ENCODE assay signal across 15 cellular contexts in the genomic region with DNA sequence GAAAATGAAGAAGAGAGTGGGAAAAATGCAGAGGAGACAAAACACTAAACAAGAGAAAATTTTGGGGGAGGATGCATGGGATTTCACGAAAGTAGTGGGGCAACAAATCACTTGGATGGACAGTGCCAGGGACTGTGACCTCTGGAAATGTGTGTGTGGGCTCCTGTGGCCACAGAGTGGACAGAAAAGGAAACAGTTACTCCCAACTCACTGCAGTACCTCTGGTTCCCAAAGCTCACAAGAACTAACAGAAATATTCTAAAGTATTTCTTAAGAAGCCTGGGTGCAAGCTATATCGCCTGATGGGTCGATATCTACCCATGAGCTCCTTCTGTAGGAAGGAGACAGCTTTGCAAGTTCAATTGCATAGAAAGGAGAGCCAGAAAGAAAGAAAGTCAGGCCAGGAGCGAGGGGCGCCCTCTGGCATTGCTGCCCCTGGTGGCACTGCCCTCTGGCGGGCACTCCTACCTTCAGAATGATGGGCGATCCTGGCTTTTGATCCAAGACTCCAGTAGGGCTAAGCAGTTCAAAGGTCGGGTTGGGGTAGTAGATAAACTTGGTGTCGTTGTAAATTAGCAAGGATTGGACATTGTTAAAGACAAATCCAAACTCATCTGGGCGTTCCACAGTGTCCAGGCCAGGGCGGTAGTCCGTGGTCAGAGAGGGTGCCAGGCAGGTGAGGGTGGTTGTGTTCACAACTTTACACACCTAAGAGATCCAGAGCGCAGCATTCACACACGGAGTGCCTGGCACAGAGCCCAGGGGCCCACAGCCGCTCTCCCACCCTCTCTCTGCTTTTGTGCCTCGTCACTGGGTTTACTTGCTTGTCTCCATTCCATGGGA.
DNase-seq lines count a peak whose midpoint lies in the region; ATAC-seq and TF ChIP-seq lines count a peak whose summit lies in the region.
"Had no signal": no experiment of that assay in that cellular context is flagged by ENCODE, and none has a peak within 500 bp of the region (broad histone marks: within the 10 kb centered on the region; RNA-seq: fewer than 3 reads in every experiment).

No MANE protein-coding gene starts in this region.

- H2AFZ ChIP-seq in OCI-LY1 (ENCODE audit: low read length), result no peak overlapping the region

- H3K27me3 Mint-ChIP-seq in endodermal cell (ENCODE audit: insufficient read depth), result no peaks in the 10 kb centered on the region

- H3K4me2 ChIP-seq in OCI-LY1 (ENCODE audit: low read length), result no peak overlapping the region

- H3K9me3 ChIP-seq in OCI-LY1 (ENCODE audit: low read length), result no peaks in the 10 kb centered on the region
- H3K9me3 ChIP-seq in endodermal cell (ENCODE audit: control insufficient read depth, low read length), result no peaks in the 10 kb centered on the region
- no peaks in the 10 kb centered on the region for H3K9me3 ChIP-seq in thoracic aorta

- no peak overlapping the region for H3K4me3 Mint-ChIP-seq in endodermal cell
- H3K4me3 Mint-ChIP-seq: CD4-positive, alpha-beta T cell had no signal

- H3K36me3 Mint-ChIP-seq in endodermal cell (ENCODE audit: low read depth), result peaks cover 71% of the 10 kb centered on the region

- no peaks in the 10 kb centered on the region for H3K9me3 Mint-ChIP-seq in endodermal cell
- H3K9me3 Mint-ChIP-seq: CD4-positive, alpha-beta T cell had no signal

- peaks cover 26% of the 10 kb centered on the region for H3K4me1 Mint-ChIP-seq in endodermal cell

- no peaks in the 10 kb centered on the region for H4K20me1 ChIP-seq in OCI-LY1 (ENCODE audit: insufficient read depth, low read length)

- TF ChIP-seq CTCF in GM12872 (IDR thresholded peaks at IDR 0.05; ENCODE audit: insufficient read depth, low read depth, low read length) (peak; percentile 23; the same call in 1 of the 3 replicates), OCI-LY1 (IDR thresholded peaks at IDR 0.05; ENCODE audit: low read length) (peak; percentile 29; the same call in 1 of the 2 replicates), endodermal cell (conservative IDR thresholded peaks at IDR 0.05) (peak; percentile 30), thoracic aorta (IDR thresholded peaks at IDR 0.05) (no peak)

- CTCF ChIA-PET in HEK293T (lab: Yijun Ruan, JAX), result no interaction called here

- POLR2A ChIA-PET in HEK293T (lab: Yijun Ruan, JAX), result no interaction called here

- DNase-seq in endodermal cell (no peak), thoracic aorta (ENCODE audit: low spot score) (no peak), HEK293T (ENCODE audit: extremely low spot score) (no peak), NCI-H2029 treated with DMSO at 0.1 percent for 48 hours (lab: John Stamatoyannopoulos, UW) (no peak), DMS79 treated with DMSO at 0.1 percent for 48 hours (lab: John Stamatoyannopoulos, UW) (no peak)
- DNase-seq: activated CD4-positive, alpha-beta T cell treated with anti-CD3 and anti-CD28 coated beads, Interleukin-2, amount 50 U/mL, for 48 hours; CD4-positive, alpha-beta T cell; effector memory CD4-positive, alpha-beta T cell; GF-D8; retina; stimulated activated CD4-positive, alpha-beta T cell treated with anti-CD3 and anti-CD28 coated beads, Interleukin-2, amount 100 ng/mL, for 48 hours; T1000 had no signal

- H3K9me2 ChIP-seq in OCI-LY1 (ENCODE audit: low read depth, low read length), result no peaks in the 10 kb centered on the region

- no peaks in the 10 kb centered on the region for H3K79me2 ChIP-seq in OCI-LY1 (ENCODE audit: insufficient read depth, low read length)

- H3K27me3 ChIP-seq in OCI-LY1 (ENCODE audit: insufficient read depth, low read length) (no peaks in the 10 kb centered on the region), endodermal cell (ENCODE audit: control insufficient read depth, insufficient read depth, low read length, poor library complexity, severe bottlenecking) (no peaks in the 10 kb centered on the region), thoracic aorta (replicated peaks; ENCODE audit: insufficient read depth) (no peaks in the 10 kb centered on the region)

- no peak overlapping the region for H3K9ac ChIP-seq in OCI-LY1 (ENCODE audit: low read length)
- no peak overlapping the region for H3K9ac ChIP-seq in endodermal cell (ENCODE audit: extremely low read depth, low read length, poor library complexity, severe bottlenecking)

- H3K36me3 ChIP-seq in OCI-LY1 (ENCODE audit: insufficient read depth, low read length), result no peaks in the 10 kb centered on the region
- H3K36me3 ChIP-seq in endodermal cell (ENCODE audit: control insufficient read depth, insufficient read depth, low read length), result peaks cover 97% of the 10 kb centered on the region
- H3K36me3 ChIP-seq in thoracic aorta, result peaks cover 40% of the 10 kb centered on the region

- H3K27ac ChIP-seq in OCI-LY1 (ENCODE audit: low read depth, low read length, poor library complexity, severe bottlenecking), result no peak overlapping the region
- H3K27ac ChIP-seq in endodermal cell (ENCODE audit: low read depth, low read length), result no peak overlapping the region
- peak overlapping the region; percentile 62 to 76 for H3K27ac ChIP-seq in thoracic aorta
- H3K27ac ChIP-seq: RWPE1 had no signal

- H3K27ac Mint-ChIP-seq in endodermal cell, result no peak overlapping the region
- H3K27ac Mint-ChIP-seq: CD4-positive, alpha-beta T cell had no signal

- WGBS in endodermal cell (ENCODE audit: insufficient coverage in 1 of 2, insufficient read length in 1 of 2), 2 experiments, result 94 to 96% methylated on average over 9 to 16 of the region's 16 CpGs

- no peaks in the 10 kb centered on the region for H3K4me1 ChIP-seq in OCI-LY1 (ENCODE audit: insufficient read depth, low read length, severe bottlenecking)
- peaks cover 26% of the 10 kb centered on the region for H3K4me1 ChIP-seq in endodermal cell (ENCODE audit: control insufficient read depth, insufficient read depth, low read length)
- peaks cover 23 to 52% of the 10 kb centered on the region in 2 donors for H3K4me1 ChIP-seq in thoracic aorta (ENCODE audit: control insufficient read depth in 1 of 2, low read depth in 2 of 2)

- H3K4me3 ChIP-seq in OCI-LY1 (ENCODE audit: low read depth, low read length, poor library complexity, severe bottlenecking) (no peak overlapping the region), endodermal cell (ENCODE audit: low read length) (no peak overlapping the region), thoracic aorta (no peak overlapping the region)

- H3F3A ChIP-seq in OCI-LY1 (ENCODE audit: insufficient read depth, low read length), result no peaks in the 10 kb centered on the region

- no peak for ATAC-seq in thoracic aorta (ENCODE audit: insufficient number of reproducible peaks, low FRiP score, low read depth)

TF ChIP-seq in HEK293T, 16 proteins besides CTCF, POLR2A, EP300 and RAD21:
- TF ChIP-seq FOXA1 (IDR thresholded peaks at IDR 0.05) (no peak), L3MBTL2 (conservative IDR thresholded peaks at IDR 0.05) (no peak), SP1 (IDR thresholded peaks at IDR 0.05) (no peak), SUZ12 (IDR thresholded peaks at IDR 0.05) (no peak), ARNT (IDR thresholded peaks at IDR 0.05) (no peak), LEF1 (IDR thresholded peaks at IDR 0.05; ENCODE audit: borderline replicate concordance) (no peak), CTBP1 (IDR thresholded peaks at IDR 0.05; ENCODE audit: borderline replicate concordance) (no peak), HDGF (IDR thresholded peaks at IDR 0.05; ENCODE audit: borderline replicate concordance) (no peak), TARDBP (IDR thresholded peaks at IDR 0.05) (no peak), PKNOX1 (IDR thresholded peaks at IDR 0.05) (no peak), FOXM1 (IDR thresholded peaks at IDR 0.05; ENCODE audit: borderline replicate concordance) (no peak), FOXK2 (IDR thresholded peaks at IDR 0.05) (no peak), ELF4 (IDR thresholded peaks at IDR 0.05) (no peak), BHLHE40 (IDR thresholded peaks at IDR 0.05; ENCODE audit: borderline replicate concordance) (no peak), NFRKB (IDR thresholded peaks at IDR 0.05) (no peak), ZNF384 (IDR thresholded peaks at IDR 0.05) (no peak)

Comparison
In these comparisons a context has a peak if more than half of its experiments do, and no peak if none do; other contexts are left out.
1. H3K27ac ChIP-seq: peak in thoracic aorta (2 of 2); none in OCI-LY1 (single experiment) and endodermal cell (single experiment).